Comparison of ENCODE assay signal across 2 cellular contexts in genomic region chr5:139282195-139282557, GRCh38.
TF ChIP-seq lines count a peak whose summit lies in the region.

No MANE protein-coding gene starts in this region.

TF ChIP-seq in K562, 482 proteins besides CTCF, POLR2A, EP300 and RAD21:
- TF ChIP-seq, protein P1, sequence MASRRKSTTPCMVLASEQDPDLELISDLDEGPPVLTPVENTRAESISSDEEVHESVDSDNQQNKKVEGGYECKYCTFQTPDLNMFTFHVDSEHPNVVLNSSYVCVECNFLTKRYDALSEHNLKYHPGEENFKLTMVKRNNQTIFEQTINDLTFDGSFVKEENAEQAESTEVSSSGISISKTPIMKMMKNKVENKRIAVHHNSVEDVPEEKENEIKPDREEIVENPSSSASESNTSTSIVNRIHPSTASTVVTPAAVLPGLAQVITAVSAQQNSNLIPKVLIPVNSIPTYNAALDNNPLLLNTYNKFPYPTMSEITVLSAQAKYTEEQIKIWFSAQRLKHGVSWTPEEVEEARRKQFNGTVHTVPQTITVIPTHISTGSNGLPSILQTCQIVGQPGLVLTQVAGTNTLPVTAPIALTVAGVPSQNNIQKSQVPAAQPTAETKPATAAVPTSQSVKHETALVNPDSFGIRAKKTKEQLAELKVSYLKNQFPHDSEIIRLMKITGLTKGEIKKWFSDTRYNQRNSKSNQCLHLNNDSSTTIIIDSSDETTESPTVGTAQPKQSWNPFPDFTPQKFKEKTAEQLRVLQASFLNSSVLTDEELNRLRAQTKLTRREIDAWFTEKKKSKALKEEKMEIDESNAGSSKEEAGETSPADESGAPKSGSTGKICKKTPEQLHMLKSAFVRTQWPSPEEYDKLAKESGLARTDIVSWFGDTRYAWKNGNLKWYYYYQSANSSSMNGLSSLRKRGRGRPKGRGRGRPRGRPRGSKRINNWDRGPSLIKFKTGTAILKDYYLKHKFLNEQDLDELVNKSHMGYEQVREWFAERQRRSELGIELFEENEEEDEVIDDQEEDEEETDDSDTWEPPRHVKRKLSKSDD (conservative IDR thresholded peaks at IDR 0.05; ENCODE audit: low read length) = no peak
- 0 out of 2 replicates have a peak, but pooled peaks have one; percentile 13 for TF ChIP-seq RBFOX2 (IDR thresholded peaks at IDR 0.05; ENCODE audit: low read depth, low read length)
- 0 out of 2 replicates have a peak, but pooled peaks have one; percentile 7 for TF ChIP-seq NCOR1 (IDR thresholded peaks at IDR 0.05)
- TF ChIP-seq, protein P2, sequence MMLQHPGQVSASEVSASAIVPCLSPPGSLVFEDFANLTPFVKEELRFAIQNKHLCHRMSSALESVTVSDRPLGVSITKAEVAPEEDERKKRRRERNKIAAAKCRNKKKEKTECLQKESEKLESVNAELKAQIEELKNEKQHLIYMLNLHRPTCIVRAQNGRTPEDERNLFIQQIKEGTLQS (IDR thresholded peaks at IDR 0.05) = peak; percentile 65
- TF ChIP-seq, protein P2 (CRISPR knock-in tag; conservative IDR thresholded peaks at IDR 0.05) = no peak
TF ChIP-seq in K562: peak in this region for 3.

TF ChIP-seq in GM12891, 5 proteins besides CTCF, POLR2A, EP300 and RAD21:
- no peak for TF ChIP-seq SPI1 (IDR thresholded peaks at IDR 0.05; ENCODE audit: low read depth, low read length)
- TF ChIP-seq PAX5 (IDR thresholded peaks at IDR 0.05; ENCODE audit: insufficient read depth, low read length, severe bottlenecking) = no peak
- TF ChIP-seq POLR2AphosphoS5 (IDR thresholded peaks at IDR 0.05; ENCODE audit: low read depth, low read length) = no peak; the same call in 1 of the 2 replicates
- no peak for TF ChIP-seq POU2F2 (IDR thresholded peaks at IDR 0.05; ENCODE audit: low read depth, low read length)
- no peak for TF ChIP-seq TAF1 (IDR thresholded peaks at IDR 0.05; ENCODE audit: low read depth, low read length)
